ENCODE assay signal across 8 cellular contexts in the genomic region with DNA sequence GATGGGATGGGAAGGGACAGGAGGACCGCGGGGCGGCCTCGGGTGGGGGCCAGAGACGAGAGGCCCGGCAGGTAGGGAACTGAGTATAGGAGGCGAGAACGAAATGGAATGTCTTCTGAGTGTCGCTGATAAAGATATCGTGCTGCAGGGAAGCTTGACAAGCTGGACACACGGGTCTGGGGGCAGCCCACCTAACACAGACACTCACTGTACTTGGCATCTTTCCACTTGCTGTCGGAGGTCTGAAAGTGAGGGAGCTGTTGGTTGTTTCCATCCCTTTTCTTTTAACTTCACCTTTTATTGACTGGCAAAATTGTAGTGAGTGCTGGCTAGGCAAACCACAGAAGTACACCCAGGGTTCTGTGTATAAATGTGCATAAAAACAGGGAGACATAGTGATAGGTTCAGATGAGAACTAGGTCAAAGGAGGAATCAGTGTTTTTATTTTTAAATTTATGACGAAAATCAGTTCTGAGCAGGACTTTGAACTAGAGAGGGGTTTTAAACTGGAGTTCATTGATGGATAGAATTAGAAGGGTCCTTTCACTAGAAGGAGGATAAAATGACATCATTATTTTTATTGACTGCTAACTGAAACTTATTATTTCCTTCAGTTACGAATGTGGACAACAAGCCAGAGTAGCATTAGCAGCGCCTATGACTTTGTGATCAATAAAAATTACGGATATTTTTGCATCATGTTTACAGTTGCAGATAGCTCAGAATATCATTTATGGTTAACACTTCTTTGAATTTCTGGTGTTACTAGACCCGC. TPM values are rescaled to one million over a fixed set of nuclear protein-coding genes. Genes with fewer than 3 reads are reported as not detected.
DNase-seq lines count a peak whose midpoint lies in the region; ATAC-seq and TF ChIP-seq lines count a peak whose summit lies in the region.

No MANE protein-coding gene starts in this region.

- H3K9me3 Mint-ChIP-seq in MCF 10A (ENCODE audit: unreplicated experiment): no peaks in the 10 kb centered on the region

- peak overlapping the region; percentile 83 for H3K4me3 Mint-ChIP-seq in MCF 10A (ENCODE audit: unreplicated experiment)

- no peaks in the 10 kb centered on the region for H3K27me3 ChIP-seq in MM.1S (replicated peaks; ENCODE audit: insufficient read depth, low read length)
- no peaks in the 10 kb centered on the region for H3K27me3 ChIP-seq in upper lobe of right lung

- ATAC-seq in GM21576 (IDR thresholded peaks at IDR 0.05; ENCODE audit: unreplicated experiment): peak; percentile 12
- ATAC-seq in upper lobe of right lung: peak; percentile 49
- ATAC-seq in HG03457 (IDR thresholded peaks at IDR 0.05; ENCODE audit: unreplicated experiment): no peak

- H3K27ac Mint-ChIP-seq in MCF 10A (ENCODE audit: low read depth, unreplicated experiment): peak overlapping the region; percentile 92

- peaks cover 4% of the 10 kb centered on the region; the same call in 1 of the 2 replicates for H3F3A ChIP-seq in MM.1S (ENCODE audit: insufficient read depth, low read length)

- H3K27ac ChIP-seq in MM.1S (ENCODE audit: low read length) (no peak overlapping the region), upper lobe of right lung (peak overlapping the region; percentile 89)

- H3K4me2 ChIP-seq in MM.1S (ENCODE audit: low read depth, low read length): peak overlapping the region; percentile 77

- peak overlapping the region; percentile 86 for H2AFZ ChIP-seq in MM.1S (ENCODE audit: low read length)

- H3K9me3 ChIP-seq in MM.1S (replicated peaks; ENCODE audit: insufficient read depth, low read length) (no peaks in the 10 kb centered on the region), upper lobe of right lung (no peaks in the 10 kb centered on the region)

- no peaks in the 10 kb centered on the region for H3K36me3 ChIP-seq in MM.1S (replicated peaks; ENCODE audit: insufficient read depth, low read length)
- peaks cover 5% of the 10 kb centered on the region for H3K36me3 ChIP-seq in upper lobe of right lung

- intact Hi-C loops in MCF 10A (cut with micrococcal nuclease) (no loop called here), upper lobe of right lung (cut with DNase I) (no loop called here)

- BruUV-seq in MCF 10A (replicated peaks; lab: Mats Ljungman, UMichigan): TSS peak; percentile 53

- CTCF ChIA-PET in MCF 10A (lab: Yijun Ruan, JAX): interaction anchor here (0.6 to 2.5 kb wide), 3 partner anchors 11 to 25 kb away, joined by 3 to 14 read pairs (median 4); no protein-coding TSS in a partner anchor

- peak overlapping the region; percentile 87 for H3K9ac ChIP-seq in MM.1S (ENCODE audit: low read length)

- no peaks in the 10 kb centered on the region for H4K20me1 ChIP-seq in MM.1S (ENCODE audit: insufficient read depth, low read length)

- H3K4me1 ChIP-seq in MM.1S (ENCODE audit: low read length) (no peaks in the 10 kb centered on the region; the same call in 1 of the 2 replicates), upper lobe of right lung (peaks cover 19% of the 10 kb centered on the region)

- peaks cover 30% of the 10 kb centered on the region for H3K4me1 Mint-ChIP-seq in MCF 10A (ENCODE audit: insufficient read depth, unreplicated experiment)

- TF ChIP-seq CTCF in MM.1S (IDR thresholded peaks at IDR 0.05; ENCODE audit: low read length) (no peak), MCF 10A (IDR thresholded peaks at IDR 0.05; ENCODE audit: unreplicated experiment) (no peak), upper lobe of right lung (IDR thresholded peaks at IDR 0.05) (no peak)

- peak overlapping the region; percentile 95 for H3K4me3 ChIP-seq in MM.1S (ENCODE audit: low read length)
- H3K4me3 ChIP-seq in upper lobe of right lung: peak overlapping the region; percentile 96

- peaks cover 32% of the 10 kb centered on the region for H3K36me3 Mint-ChIP-seq in MCF 10A (ENCODE audit: insufficient read depth, unreplicated experiment)

- H3K79me2 ChIP-seq in MM.1S (ENCODE audit: low read length): peaks cover 52% of the 10 kb centered on the region

- POLR2A ChIA-PET in MCF 10A (lab: Yijun Ruan, JAX): interaction anchor here (0.7 to 4.9 kb wide), 11 partner anchors 10 to 400 kb away, joined by 3 to 83 read pairs (median 8); a partner anchor contains a TSS

- no peaks in the 10 kb centered on the region for H3K9me2 ChIP-seq in MM.1S (replicated peaks; ENCODE audit: insufficient read depth, low read length)

- DNase-seq in ELR (ENCODE audit: low read depth) (peak; percentile 45), MM.1S (peak; percentile 19), MCF 10A (ENCODE audit: unreplicated experiment) (no peak), lung microvascular endothelial cell (ENCODE audit: low read depth in 2 of 2) (peak; percentile 24 to 45), upper lobe of right lung (no peak), NCI-H146 (lab: John Stamatoyannopoulos, UW) (no peak)

- no peaks in the 10 kb centered on the region for H3K27me3 Mint-ChIP-seq in MCF 10A (ENCODE audit: insufficient read depth, unreplicated experiment)

RNA-seq across cellular contexts. Expression of a gene that starts 0.8 kb away (rescaled TPM):
- total RNA-seq in MCF 10A (2022): 46.2 and 53.9 TPM in 2 replicates
- 41.6 and 49.2 TPM in 2 replicates for total RNA-seq in lung microvascular endothelial cell
- total RNA-seq in upper lobe of right lung: 68.9 TPM

RNA-seq across cellular contexts. Expression of a gene that starts 21.3 kb away (rescaled TPM):
- 1,165 and 1,788 TPM in 2 replicates for total RNA-seq in MCF 10A (2022)
- total RNA-seq in lung microvascular endothelial cell: 77.4 and 132 TPM in 2 replicates
- 282 TPM for total RNA-seq in upper lobe of right lung

Comparison
In these comparisons a context has a peak if more than half of its experiments do, and no peak if none do; other contexts are left out.
1. DNase-seq: peak in ELR (single experiment), MM.1S (single experiment) and lung microvascular endothelial cell (2 of 2); none in MCF 10A (single experiment), upper lobe of right lung (single experiment) and NCI-H146 (single experiment).